10 cellular contexts compared by ENCODE assay signal in genomic region chr5:9898319-9898718, GRCh38.
DNase-seq lines count a peak whose midpoint lies in the region; ATAC-seq, FAIRE-seq and TF ChIP-seq lines count a peak whose summit lies in the region.
"Had no signal": no experiment of that assay in that cellular context is flagged by ENCODE, and none has a peak within 500 bp of the region (broad histone marks: within the 10 kb centered on the region; RNA-seq: fewer than 3 reads in every experiment).

No MANE protein-coding gene starts in this region.

- no peaks in the 10 kb centered on the region for H3K27me3 Mint-ChIP-seq in activated CD4-positive, alpha-beta T cell treated with anti-CD3 and anti-CD28 coated beads for 36 hours
- no peaks in the 10 kb centered on the region for H3K27me3 Mint-ChIP-seq in CD8-positive, alpha-beta memory T cell
- H3K27me3 Mint-ChIP-seq: CD4-positive, CD25-positive, alpha-beta regulatory T cell had no signal

- no peaks in the 10 kb centered on the region for H3K4me1 ChIP-seq in CD8-positive, alpha-beta memory T cell (ENCODE audit: insufficient read depth, low read length)

- no peak for TF ChIP-seq CTCF in GM20000 (IDR thresholded peaks at IDR 0.05; ENCODE audit: extremely low read depth, missing control alignments)

- H3K27ac Mint-ChIP-seq in activated CD4-positive, alpha-beta T cell treated with anti-CD3 and anti-CD28 coated beads for 36 hours, result no peak overlapping the region
- H3K27ac Mint-ChIP-seq in CD8-positive, alpha-beta memory T cell, result no peak overlapping the region
- H3K27ac Mint-ChIP-seq: CD4-positive, CD25-positive, alpha-beta regulatory T cell had no signal

- H3K4me3 ChIP-seq in CD8-positive, alpha-beta memory T cell (ENCODE audit: low read length), result no peak overlapping the region
- H3K4me3 ChIP-seq: SJCRH30 had no signal

- POLR2A ChIA-PET in activated CD4-positive, alpha-beta T cell treated with anti-CD3 and anti-CD28 coated beads for 36 hours (lab: Charles Lee), result no interaction called here
- POLR2A ChIA-PET in CD8-positive, alpha-beta memory T cell (lab: Charles Lee), result no interaction called here

- H3K36me3 Mint-ChIP-seq in activated CD4-positive, alpha-beta T cell treated with anti-CD3 and anti-CD28 coated beads for 36 hours (ENCODE audit: low read depth), result no peaks in the 10 kb centered on the region
- no peaks in the 10 kb centered on the region for H3K36me3 Mint-ChIP-seq in CD8-positive, alpha-beta memory T cell
- H3K36me3 Mint-ChIP-seq: CD4-positive, CD25-positive, alpha-beta regulatory T cell had no signal

- no peaks in the 10 kb centered on the region for H3K36me3 ChIP-seq in CD8-positive, alpha-beta memory T cell (ENCODE audit: insufficient read depth, low read length)
- H3K36me3 ChIP-seq: SJCRH30 had no signal

- peak; percentile 25 for FAIRE-seq in RCC 7860 (lab: Jason Lieb, UNC)

- peaks cover 4% of the 10 kb centered on the region for H3K9me3 Mint-ChIP-seq in activated CD4-positive, alpha-beta T cell treated with anti-CD3 and anti-CD28 coated beads for 36 hours (ENCODE audit: low read depth)
- peaks cover 0 to 12% (median 5%) of the 10 kb centered on the region in 5 donors for H3K9me3 Mint-ChIP-seq in CD8-positive, alpha-beta memory T cell

- H3K4me1 Mint-ChIP-seq in activated CD4-positive, alpha-beta T cell treated with anti-CD3 and anti-CD28 coated beads for 36 hours, result no peaks in the 10 kb centered on the region
- H3K4me1 Mint-ChIP-seq in CD8-positive, alpha-beta memory T cell, result no peaks in the 10 kb centered on the region
- H3K4me1 Mint-ChIP-seq: CD4-positive, CD25-positive, alpha-beta regulatory T cell had no signal

- CTCF ChIA-PET in activated CD4-positive, alpha-beta T cell treated with anti-CD3 and anti-CD28 coated beads for 36 hours (lab: Charles Lee), result no interaction called here
- CTCF ChIA-PET in CD8-positive, alpha-beta memory T cell (lab: Charles Lee), result no interaction called here

- H3K9me3 ChIP-seq in CD8-positive, alpha-beta memory T cell (ENCODE audit: low read length), result no peaks in the 10 kb centered on the region
- H3K9me3 ChIP-seq: SJCRH30 had no signal

- peak; percentile 6 for DNase-seq in activated CD4-positive, alpha-beta T cell treated with anti-CD3 and anti-CD28 coated beads for 36 hours
- DNase-seq in activated CD4-positive, alpha-beta T cell treated with anti-CD3 and anti-CD28 coated beads, Interleukin-2, amount 50 U/mL, for 48 hours, result no peak
- DNase-seq in RCC 7860 (ENCODE audit: low spot score) (peak; percentile 34), hepatic stellate cell (ENCODE audit: low spot score) (peak; percentile 27), ureter (ENCODE audit: low spot score) (peak; percentile 39), GM20000 (ENCODE audit: low spot score) (no peak)
- DNase-seq in CD8-positive, alpha-beta memory T cell, result no peak

- H3K27me3 ChIP-seq in CD8-positive, alpha-beta memory T cell (ENCODE audit: insufficient read depth, low read length, poor library complexity, severe bottlenecking), result no peaks in the 10 kb centered on the region
- H3K27me3 ChIP-seq: SJCRH30 had no signal

- intact Hi-C loops in activated CD4-positive, alpha-beta T cell treated with anti-CD3 and anti-CD28 coated beads for 36 hours (cut with DNase I, micrococcal nuclease), result no loop called here

- ATAC-seq in activated CD4-positive, alpha-beta T cell treated with anti-CD3 and anti-CD28 coated beads for 36 hours, result no peak
- ATAC-seq in HG03457 (IDR thresholded peaks at IDR 0.05; ENCODE audit: unreplicated experiment), result no peak

- H3K4me3 Mint-ChIP-seq in activated CD4-positive, alpha-beta T cell treated with anti-CD3 and anti-CD28 coated beads for 36 hours, result no peak overlapping the region
- H3K4me3 Mint-ChIP-seq in CD8-positive, alpha-beta memory T cell, result no peak overlapping the region
- H3K4me3 Mint-ChIP-seq: CD4-positive, CD25-positive, alpha-beta regulatory T cell had no signal

- no peak overlapping the region for H3K27ac ChIP-seq in CD8-positive, alpha-beta memory T cell (ENCODE audit: low read depth, low read length)
- H3K27ac ChIP-seq: SJCRH30 had no signal

Comparison
In these comparisons a context has a peak if more than half of its experiments do, and no peak if none do; other contexts are left out.
1. DNase-seq: peak in activated CD4-positive, alpha-beta T cell treated with anti-CD3 and anti-CD28 coated beads for 36 hours (single experiment), RCC 7860 (single experiment), hepatic stellate cell (single experiment) and ureter (single experiment); none in activated CD4-positive, alpha-beta T cell treated with anti-CD3 and anti-CD28 coated beads, Interleukin-2, amount 50 U/mL, for 48 hours (0 of 2), GM20000 (single experiment) and CD8-positive, alpha-beta memory T cell (0 of 5).